ENCODE assay signal across 7 cellular contexts in genomic region chr16:67542464-67542863, GRCh38.
DNase-seq lines count a peak whose midpoint lies in the region; FAIRE-seq and TF ChIP-seq lines count a peak whose summit lies in the region.

No MANE protein-coding gene starts in this region.

- peak; percentile 87 for DNase-seq in GM19240 (ENCODE audit: insufficient read length, low spot score)
- peak; percentile 14 for DNase-seq in NCI-H82 treated with DMSO at 0.1 percent for 48 hours (lab: John Stamatoyannopoulos, UW; ENCODE audit: unreplicated experiment)
- peak; percentile 39 for DNase-seq in activated CD8-positive, alpha-beta memory T cell treated with anti-CD3 and anti-CD28 coated beads, Interleukin-2, amount 50 U/mL, for 1 hour (ENCODE audit: extremely low read depth)
- peak; percentile 66 for DNase-seq in fibroblast of peridontal ligament (ENCODE audit: extremely low read depth)
- DNase-seq in stimulated activated CD4-positive, alpha-beta T cell treated with anti-CD3 and anti-CD28 coated beads, TNF-alpha, amount 100 ng/mL, for 4 hours (ENCODE audit: low read depth in 3 of 3), result peak in 2 of 3 experiments; percentile 33 to 58
- DNase-seq in D721Med (ENCODE audit: insufficient read length, low spot score), result no peak
- no peak for DNase-seq in LoVo (ENCODE audit: low spot score)

- no peak for TF ChIP-seq CTCF in D721Med (IDR thresholded peaks at IDR 0.05; ENCODE audit: insufficient read depth, missing control alignments)

- FAIRE-seq in D721Med (lab: Jason Lieb, UNC), result no peak

Comparison
In these comparisons a context has a peak if more than half of its experiments do, and no peak if none do; other contexts are left out.
1. DNase-seq: peak in GM19240 (single experiment), NCI-H82 treated with DMSO at 0.1 percent for 48 hours (single experiment), activated CD8-positive, alpha-beta memory T cell treated with anti-CD3 and anti-CD28 coated beads, Interleukin-2, amount 50 U/mL, for 1 hour (single experiment), fibroblast of peridontal ligament (single experiment) and stimulated activated CD4-positive, alpha-beta T cell treated with anti-CD3 and anti-CD28 coated beads, TNF-alpha, amount 100 ng/mL, for 4 hours (2 of 3); none in D721Med (single experiment) and LoVo (single experiment).